ENCODE assay signal across 8 cellular contexts in genomic region chr10:97686301-97686961, GRCh38. TPM values are rescaled to one million over a fixed set of nuclear protein-coding genes. Genes with fewer than 3 reads are reported as not detected.
A peak's percentile ranks its signal among the peaks of the same experiment; 100 is the strongest.
DNase-seq lines count a peak whose midpoint lies in the region; ATAC-seq and TF ChIP-seq lines count a peak whose summit lies in the region.

No MANE protein-coding gene starts in this region.

- H2AFZ ChIP-seq in KMS-11 (ENCODE audit: low read depth), result peak overlapping the region; percentile 74

- no peaks in the 10 kb centered on the region for H3K27me3 Mint-ChIP-seq in type B pancreatic cell

- no peaks in the 10 kb centered on the region for H3K79me2 ChIP-seq in KMS-11 (ENCODE audit: insufficient read depth, low read depth)

- peak overlapping the region; percentile 83 for H3K27ac Mint-ChIP-seq in type B pancreatic cell

- no peak for DNase-seq in GM10248 (ENCODE audit: extremely low spot score)
- DNase-seq in caudate nucleus (lab: John Stamatoyannopoulos, UW), result peak in 1 of 61 donors; percentile 64
- DNase-seq in lower lobe of right lung, result no peak
- no peak for DNase-seq in type B pancreatic cell (ENCODE audit: extremely low spot score, unreplicated experiment)
- DNase-seq in UCSD-AML1 (lab: John Stamatoyannopoulos, UW; ENCODE audit: unreplicated experiment), result no peak

- H3K9me3 Mint-ChIP-seq in type B pancreatic cell, result no peaks in the 10 kb centered on the region

- intact Hi-C loops in lower lobe of right lung (cut with DNase I), result no loop called here

- H3K27ac ChIP-seq in KMS-11, result no peak overlapping the region
- H3K27ac ChIP-seq in caudate nucleus (ENCODE audit: low read depth, low read length), result peak overlapping the region; percentile 77
- peak overlapping the region; percentile 90 for H3K27ac ChIP-seq in lower lobe of right lung

- H3K4me1 ChIP-seq in KMS-11 (ENCODE audit: low read depth, poor library complexity, severe bottlenecking), result peaks cover 20% of the 10 kb centered on the region
- peaks cover 57% of the 10 kb centered on the region for H3K4me1 ChIP-seq in lower lobe of right lung

- H3K4me1 Mint-ChIP-seq in type B pancreatic cell (ENCODE audit: unreplicated experiment), result peaks cover 30% of the 10 kb centered on the region

- peak; percentile 24 for TF ChIP-seq CTCF in GM10248 (IDR thresholded peaks at IDR 0.05; ENCODE audit: control extremely low read depth, extremely low read depth, low read depth, missing control alignments)
- no peak for TF ChIP-seq CTCF in KMS-11 (conservative IDR thresholded peaks at IDR 0.05; ENCODE audit: low read depth, low read length)
- TF ChIP-seq CTCF in lower lobe of right lung (IDR thresholded peaks at IDR 0.05), result no peak
- no peak for TF ChIP-seq CTCF in type B pancreatic cell (conservative IDR thresholded peaks at IDR 0.05)

- peak overlapping the region; percentile 39; the same call in 1 of the 2 replicates for H3K9ac ChIP-seq in KMS-11

- CTCF ChIA-PET in GM10248 (lab: Yijun Ruan, JAX), result interaction anchor here (0.9 to 8.0 kb wide), 17 partner anchors 8 to 133 kb away, joined by 3 to 75 read pairs (median 7); partner anchors contain the start of genes PI4K2A and ZFYVE27

- H3K36me3 ChIP-seq in KMS-11 (ENCODE audit: insufficient read depth), result no peaks in the 10 kb centered on the region
- no peaks in the 10 kb centered on the region for H3K36me3 ChIP-seq in lower lobe of right lung

- no peaks in the 10 kb centered on the region for H4K20me1 ChIP-seq in KMS-11 (ENCODE audit: insufficient read depth)

- ATAC-seq in lower lobe of right lung (peak; percentile 2 to 13), HG03139 (IDR thresholded peaks at IDR 0.05; ENCODE audit: unreplicated experiment) (no peak), HG02610 (IDR thresholded peaks at IDR 0.05; ENCODE audit: unreplicated experiment) (no peak)

- no peaks in the 10 kb centered on the region for H3K27me3 ChIP-seq in KMS-11 (ENCODE audit: insufficient read depth, low read depth)
- no peaks in the 10 kb centered on the region for H3K27me3 ChIP-seq in lower lobe of right lung (ENCODE audit: low read depth)

- H3K9me3 ChIP-seq in lower lobe of right lung, result no peaks in the 10 kb centered on the region

- peak overlapping the region; percentile 92 for H3K4me3 Mint-ChIP-seq in type B pancreatic cell

- no peaks in the 10 kb centered on the region for H3K36me3 Mint-ChIP-seq in type B pancreatic cell

- peak overlapping the region; percentile 49 for H3K4me2 ChIP-seq in KMS-11

- no peak overlapping the region for H3K4me3 ChIP-seq in KMS-11 (IDR thresholded peaks at IDR 0.05; ENCODE audit: insufficient read depth, low read depth, low read length)
- peak overlapping the region; percentile 79 for H3K4me3 ChIP-seq in lower lobe of right lung

- POLR2A ChIA-PET in GM10248 (lab: Yijun Ruan, JAX), result interaction anchor here (0.5 to 1.6 kb wide), 6 partner anchors 8 to 50 kb away, joined by 3 to 6 read pairs (median 4); partner anchors contain the start of gene ZFYVE27

RNA-seq across cellular contexts. Expression of gene AVPI1, which starts 0.6 kb away (rescaled TPM):
- total RNA-seq in lower lobe of right lung (22.6 TPM), type B pancreatic cell (ENCODE audit: low replicate concordance) (7.8 and 16.2 TPM in 2 replicates)

RNA-seq across cellular contexts. Expression of gene MARVELD1, which starts 27.1 kb away (rescaled TPM):
- total RNA-seq in lower lobe of right lung, result 36.5 TPM
- total RNA-seq in type B pancreatic cell (ENCODE audit: low replicate concordance), result 16.8 and 43.7 TPM in 2 replicates

RNA-seq across cellular contexts. Expression of gene PI4K2A, which starts 46.0 kb away (rescaled TPM):
- 29.7 TPM for total RNA-seq in lower lobe of right lung
- total RNA-seq in type B pancreatic cell (ENCODE audit: low replicate concordance), result 18.7 and 19.3 TPM in 2 replicates

RNA-seq across cellular contexts. Expression of gene ZFYVE27, which starts 50.5 kb away (rescaled TPM):
- total RNA-seq in lower lobe of right lung, result 28.3 TPM
- 25.6 and 28.8 TPM in 2 replicates for total RNA-seq in type B pancreatic cell (ENCODE audit: low replicate concordance)

RNA-seq across cellular contexts. Expression of gene MORN4, which starts 53.1 kb away (rescaled TPM):
- total RNA-seq in lower lobe of right lung, result 5.4 TPM
- total RNA-seq in type B pancreatic cell (ENCODE audit: low replicate concordance), result 9.0 and 15.8 TPM in 2 replicates

Comparison
In these comparisons a context has a peak if more than half of its experiments do, and no peak if none do; other contexts are left out.
1. ATAC-seq: peak in lower lobe of right lung (2 of 2); none in HG03139 (single experiment) and HG02610 (single experiment).